ENCODE assay signal across 10 cellular contexts in the genomic region with DNA sequence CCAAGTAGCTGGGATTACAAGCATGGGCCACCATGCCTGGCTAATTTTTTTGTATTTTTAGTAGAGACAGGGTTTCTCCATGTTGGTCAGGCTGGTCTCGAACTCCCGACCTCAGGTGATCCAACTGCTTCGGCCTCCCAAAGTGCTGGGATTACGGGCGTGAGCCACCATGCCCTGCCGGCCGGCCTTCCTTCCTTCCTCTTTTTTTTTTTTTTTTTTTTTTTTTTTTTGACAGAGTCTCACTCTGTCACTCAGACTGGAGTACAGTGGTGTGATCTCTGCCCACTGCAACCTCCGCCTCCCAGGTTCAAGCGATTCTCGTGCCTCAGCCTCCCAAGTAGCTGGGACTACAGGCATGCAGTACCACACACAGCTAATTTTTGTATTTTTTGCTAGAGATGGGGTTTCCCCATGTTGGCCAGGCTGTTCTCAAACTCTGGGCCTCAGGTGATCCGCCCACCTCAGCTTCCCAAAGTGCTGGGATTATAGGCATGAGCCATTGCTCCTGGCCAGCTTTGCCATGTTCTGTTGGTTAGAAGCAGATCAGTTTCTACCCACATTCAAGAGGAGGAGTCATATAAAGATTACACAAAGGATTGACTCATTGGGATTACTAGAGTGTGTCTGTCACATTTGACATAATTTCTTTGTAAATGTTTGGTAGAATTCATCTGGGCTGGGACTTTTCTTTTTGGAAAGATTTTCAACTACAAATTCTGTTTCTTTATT. TPM values are rescaled to one million over a fixed set of nuclear protein-coding genes. Genes with fewer than 3 reads are reported as not detected.
DNase-seq lines count a peak whose midpoint lies in the region; ATAC-seq and TF ChIP-seq lines count a peak whose summit lies in the region.
"Not testable (repeated sequence)": the region's sequence is repeated elsewhere in the genome, so short reads cannot be mapped to it uniquely, and the experiment has no call there.
"Had no signal": no experiment of that assay in that cellular context is flagged by ENCODE, and none has a peak within 500 bp of the region (broad histone marks: within the 10 kb centered on the region; RNA-seq: fewer than 3 reads in every experiment).

No MANE protein-coding gene starts in this region.

- peak; percentile 31 for DNase-seq in GM10248 (ENCODE audit: extremely low spot score)
- DNase-seq in LoVo (ENCODE audit: low spot score) = peak; percentile 16
- DNase-seq in amniotic epithelial cell (ENCODE audit: low read depth) = peak; percentile 84
- peak; percentile 76 for DNase-seq in fibroblast of mammary gland (ENCODE audit: low read depth)
- peak; percentile 20 for DNase-seq in myocyte (ENCODE audit: low read depth)

- ATAC-seq in HG02623 (IDR thresholded peaks at IDR 0.05; ENCODE audit: unreplicated experiment) (peak; percentile 57), SK-N-SH treated with all-trans-retinoic acid at 6 μM for 48 hours (peak; percentile 46; the same call in 2 of the 3 replicates)

- CTCF ChIA-PET in GM10248 (lab: Yijun Ruan, JAX) = interaction anchor here (1.0 to 1.6 kb wide), 3 partner anchors 20 to 380 kb away, joined by 3 to 4 read pairs (median 3); a partner anchor contains a TSS

- POLR2A ChIA-PET in GM10248 (lab: Yijun Ruan, JAX) = not testable (repeated sequence)

- not testable (repeated sequence) for H3K4me3 ChIP-seq in fibroblast of mammary gland (ENCODE audit: control insufficient read depth, low read depth, low read length)

- not testable (repeated sequence) for TF ChIP-seq CTCF in GM10248 (IDR thresholded peaks at IDR 0.05; ENCODE audit: control extremely low read depth, extremely low read depth, low read depth, missing control alignments); fibroblast of mammary gland (conservative IDR thresholded peaks at IDR 0.05; ENCODE audit: control insufficient read depth, insufficient read depth, low read depth, low read length)

RNA-seq across cellular contexts. Expression of a gene that starts 4.4 kb away (rescaled TPM):
- not detected in 2 replicates for total RNA-seq in myocyte
- polyA plus RNA-seq in myocyte (2012) = 0.16 TPM
- total RNA-seq: CD8-positive, alpha-beta T cell; chondrocyte had no signal
- polyA plus RNA-seq: smooth muscle cell had no signal

RNA-seq across cellular contexts. Expression of a gene that starts 22.3 kb away (rescaled TPM):
- total RNA-seq in myocyte = 20.0 TPM in 2 replicates
- polyA plus RNA-seq in myocyte (2012) = 7.8 TPM

Comparison
In these comparisons a context has a peak if more than half of its experiments do, and no peak if none do; other contexts are left out.
1. DNase-seq: peak in every context shown above with its lines; median percentile 84 in amniotic epithelial cell; 76 in fibroblast of mammary gland; 31 in GM10248; 20 in myocyte; 16 in LoVo.